In genomic region chr17:3049705-3050295, GRCh38 we compare ENCODE assay signal across 10 cellular contexts. TPM values are rescaled to one million over a fixed set of nuclear protein-coding genes. Genes with fewer than 3 reads are reported as not detected.
DNase-seq lines count a peak whose midpoint lies in the region; ATAC-seq and TF ChIP-seq lines count a peak whose summit lies in the region.
"Had no signal": no experiment of that assay in that cellular context is flagged by ENCODE, and none has a peak within 500 bp of the region (broad histone marks: within the 10 kb centered on the region; RNA-seq: fewer than 3 reads in every experiment).

No MANE protein-coding gene starts in this region.

- no peaks in the 10 kb centered on the region for H3K27me3 ChIP-seq in CD4-positive, CD25-positive, alpha-beta regulatory T cell (ENCODE audit: control insufficient read depth, insufficient read depth, low read length)
- no peaks in the 10 kb centered on the region for H3K27me3 ChIP-seq in Loucy (ENCODE audit: insufficient read depth, low read length, poor library complexity, severe bottlenecking)
- no peaks in the 10 kb centered on the region for H3K27me3 ChIP-seq in colonic mucosa

- H3K27ac Mint-ChIP-seq in CD4-positive, CD25-positive, alpha-beta regulatory T cell = no peak overlapping the region
- H3K27ac Mint-ChIP-seq in natural killer cell treated with Interleukin-12 subunit alpha and Interleukin-12 subunit beta and Interleukin-15 and Interleukin-18, amount 100 ng/mL, for 72 hours = no peak overlapping the region

- H3K4me1 Mint-ChIP-seq in CD4-positive, CD25-positive, alpha-beta regulatory T cell = peaks cover 4 to 13% (median 9%) of the 10 kb centered on the region in 4 donors
- no peaks in the 10 kb centered on the region for H3K4me1 Mint-ChIP-seq in natural killer cell treated with Interleukin-12 subunit alpha and Interleukin-12 subunit beta and Interleukin-15 and Interleukin-18, amount 100 ng/mL, for 72 hours (ENCODE audit: low read depth in 2 of 2)

- H3K9me3 Mint-ChIP-seq in CD4-positive, CD25-positive, alpha-beta regulatory T cell = peaks cover 0 to 3% (median 0%) of the 10 kb centered on the region in 7 donors
- H3K9me3 Mint-ChIP-seq in natural killer cell treated with Interleukin-12 subunit alpha and Interleukin-12 subunit beta and Interleukin-15 and Interleukin-18, amount 100 ng/mL, for 72 hours = no peaks in the 10 kb centered on the region

- no peaks in the 10 kb centered on the region for H3K36me3 ChIP-seq in CD4-positive, CD25-positive, alpha-beta regulatory T cell (ENCODE audit: control insufficient read depth, insufficient read depth, low read length)
- no peaks in the 10 kb centered on the region for H3K36me3 ChIP-seq in Loucy (ENCODE audit: insufficient read depth, low read length)
- H3K36me3 ChIP-seq in colonic mucosa = no peaks in the 10 kb centered on the region

- no peak overlapping the region for H3K27ac ChIP-seq in CD4-positive, CD25-positive, alpha-beta regulatory T cell (ENCODE audit: insufficient read depth, low read length, poor library complexity, severe bottlenecking)
- H3K27ac ChIP-seq in colonic mucosa = no peak overlapping the region

- peaks cover 6% of the 10 kb centered on the region; the same call in 1 of the 2 replicates for H3F3A ChIP-seq in Loucy (ENCODE audit: low read depth)

- H3K4me3 Mint-ChIP-seq in CD4-positive, CD25-positive, alpha-beta regulatory T cell = peak overlapping the region; percentile 87 to 94 (median 92)
- H3K4me3 Mint-ChIP-seq in natural killer cell treated with Interleukin-12 subunit alpha and Interleukin-12 subunit beta and Interleukin-15 and Interleukin-18, amount 100 ng/mL, for 72 hours = peak overlapping the region; percentile 90

- H3K36me3 Mint-ChIP-seq in CD4-positive, CD25-positive, alpha-beta regulatory T cell = no peaks in the 10 kb centered on the region
- H3K36me3 Mint-ChIP-seq in natural killer cell treated with Interleukin-12 subunit alpha and Interleukin-12 subunit beta and Interleukin-15 and Interleukin-18, amount 100 ng/mL, for 72 hours = no peaks in the 10 kb centered on the region

- H3K27me3 Mint-ChIP-seq in CD4-positive, CD25-positive, alpha-beta regulatory T cell = peaks cover 11% of the 10 kb centered on the region
- H3K27me3 Mint-ChIP-seq in natural killer cell treated with Interleukin-12 subunit alpha and Interleukin-12 subunit beta and Interleukin-15 and Interleukin-18, amount 100 ng/mL, for 72 hours = no peaks in the 10 kb centered on the region

- no peaks in the 10 kb centered on the region for H4K20me1 ChIP-seq in Loucy (ENCODE audit: insufficient read depth, low read length, poor library complexity, severe bottlenecking)

- intact Hi-C loops in colonic mucosa (cut with DNase I) = loop anchor here (5.0 to 10.0 kb wide), 2 partner anchors 285 to 598 kb away; no protein-coding TSS in a partner anchor

- TF ChIP-seq CTCF in Loucy (conservative IDR thresholded peaks at IDR 0.05; ENCODE audit: low read length) (no peak), colonic mucosa (IDR thresholded peaks at IDR 0.05) (no peak)

- DNase-seq in CD4-positive, CD25-positive, alpha-beta regulatory T cell = no peak
- DNase-seq in colonic mucosa = no peak
- DNase-seq in natural killer cell treated with Interleukin-12 subunit alpha and Interleukin-12 subunit beta and Interleukin-15 and Interleukin-18, amount 100 ng/mL, for 72 hours (ENCODE audit: low spot score) = no peak
- DNase-seq: activated CD4-positive, alpha-beta T cell treated with anti-CD3 and anti-CD28 coated beads for 4 hours; NCI-H1436 had no signal

- no peaks in the 10 kb centered on the region for H3K79me2 ChIP-seq in Loucy (ENCODE audit: insufficient read depth, low read length)

- H3K4me2 ChIP-seq in Loucy (ENCODE audit: low read depth, low read length, poor library complexity, severe bottlenecking) = peak overlapping the region; percentile 88

- H3K4me1 ChIP-seq in CD4-positive, CD25-positive, alpha-beta regulatory T cell (ENCODE audit: control insufficient read depth, insufficient read depth, low read length, poor library complexity, severe bottlenecking) = peaks cover 13% of the 10 kb centered on the region
- H3K4me1 ChIP-seq in Loucy (ENCODE audit: insufficient read depth, low read length, poor library complexity, severe bottlenecking) = peaks cover 16% of the 10 kb centered on the region
- no peaks in the 10 kb centered on the region for H3K4me1 ChIP-seq in colonic mucosa

- peak overlapping the region; percentile 97 for H2AFZ ChIP-seq in Loucy (ENCODE audit: low read length)

- peak overlapping the region; percentile 78 for H3K4me3 ChIP-seq in CD4-positive, CD25-positive, alpha-beta regulatory T cell (ENCODE audit: low read depth, low read length)
- H3K4me3 ChIP-seq in Loucy (ENCODE audit: low read length, poor library complexity, severe bottlenecking) (peak overlapping the region; percentile 91), colonic mucosa (peak overlapping the region; percentile 48)

- H3K9ac ChIP-seq in Loucy (ENCODE audit: low read depth, low read length, poor library complexity, severe bottlenecking) = peak overlapping the region; percentile 75
- peak overlapping the region in 1 of 2 donors; percentile 63 for H3K9ac ChIP-seq in colonic mucosa (ENCODE audit: low read depth in 2 of 2, low read length in 2 of 2)

- H3K9me2 ChIP-seq in Loucy (replicated peaks; ENCODE audit: low read depth, low read length) = no peaks in the 10 kb centered on the region

- H3K9me3 ChIP-seq in CD4-positive, CD25-positive, alpha-beta regulatory T cell (ENCODE audit: control insufficient read depth in 2 of 2, low read length in 2 of 2) = no peaks in the 10 kb centered on the region
- H3K9me3 ChIP-seq in Loucy (ENCODE audit: insufficient read depth, low read depth, low read length) = no peaks in the 10 kb centered on the region
- no peaks in the 10 kb centered on the region for H3K9me3 ChIP-seq in colonic mucosa

- ATAC-seq in CD4-positive, CD25-positive, alpha-beta regulatory T cell (ENCODE audit: low read depth in 2 of 2) = no peak
- ATAC-seq in natural killer cell treated with Interleukin-12 subunit alpha and Interleukin-12 subunit beta and Interleukin-15 and Interleukin-18, amount 100 ng/mL, for 72 hours = no peak
- ATAC-seq in HG02610 (IDR thresholded peaks at IDR 0.05; ENCODE audit: unreplicated experiment) (no peak), GM19324 (IDR thresholded peaks at IDR 0.05; ENCODE audit: low FRiP score, unreplicated experiment) (no peak), GM19328 (IDR thresholded peaks at IDR 0.05; ENCODE audit: unreplicated experiment) (no peak), GM18861 (IDR thresholded peaks at IDR 0.05; ENCODE audit: unreplicated experiment) (no peak)

RNA-seq across cellular contexts. Expression of gene OR1D5, which starts 13.6 kb away (rescaled TPM):
- not detected for total RNA-seq in CD4-positive, CD25-positive, alpha-beta regulatory T cell
- polyA plus RNA-seq in CD4-positive, CD25-positive, alpha-beta regulatory T cell = not detected
- total RNA-seq in colonic mucosa = not detected
- total RNA-seq in natural killer cell treated with Interleukin-12 subunit alpha and Interleukin-12 subunit beta and Interleukin-15 and Interleukin-18, amount 100 ng/mL, for 72 hours = not detected

RNA-seq across cellular contexts. Expression of gene OR1D2, which starts 54.4 kb away (rescaled TPM):
- not detected for total RNA-seq in CD4-positive, CD25-positive, alpha-beta regulatory T cell
- polyA plus RNA-seq in CD4-positive, CD25-positive, alpha-beta regulatory T cell = not detected
- total RNA-seq in colonic mucosa = not detected
- total RNA-seq in natural killer cell treated with Interleukin-12 subunit alpha and Interleukin-12 subunit beta and Interleukin-15 and Interleukin-18, amount 100 ng/mL, for 72 hours = not detected
